11 cellular contexts compared by ENCODE assay signal in genomic region chr17:31366088-31366487, GRCh38. TPM values are rescaled to one million over a fixed set of nuclear protein-coding genes. Genes with fewer than 3 reads are reported as not detected.
"Had no signal": no experiment of that assay in that cellular context is flagged by ENCODE, and none has a peak within 500 bp of the region (broad histone marks: within the 10 kb centered on the region; RNA-seq: fewer than 3 reads in every experiment).

No MANE protein-coding gene starts in this region.

- FAIRE-seq: H1, H54 had no signal

- H2AFZ ChIP-seq: GM23248, GM23338 had no signal

- DNase-seq: GM23248, GOT3, H7, H9, HCEC 1CT, HFFc6 had no signal

- H3K4me2 ChIP-seq: GM23338 had no signal

- H3K4me3 ChIP-seq: GM23248, GM23338, HAP-1 had no signal

- H3K9me3 ChIP-seq: HAP-1 had no signal

- H3K27ac ChIP-seq: GM23248 had no signal

- H3K9ac ChIP-seq: GM23248 had no signal

- ATAC-seq: GM23338, HCT116 had no signal

RNA-seq across cellular contexts. Expression of gene EVI2A, which starts 44.7 kb away (rescaled TPM):
- total RNA-seq: GM23338, H1, H7, H9 had no signal
- polyA plus RNA-seq: H1 had no signal

RNA-seq across cellular contexts. Expression of gene EVI2B, which starts 52.2 kb away (rescaled TPM):
- total RNA-seq: GM23338, H1, H7, H9 had no signal
- polyA plus RNA-seq: H1 had no signal
